Comparison of ENCODE assay signal across 12 cellular contexts in the genomic region with DNA sequence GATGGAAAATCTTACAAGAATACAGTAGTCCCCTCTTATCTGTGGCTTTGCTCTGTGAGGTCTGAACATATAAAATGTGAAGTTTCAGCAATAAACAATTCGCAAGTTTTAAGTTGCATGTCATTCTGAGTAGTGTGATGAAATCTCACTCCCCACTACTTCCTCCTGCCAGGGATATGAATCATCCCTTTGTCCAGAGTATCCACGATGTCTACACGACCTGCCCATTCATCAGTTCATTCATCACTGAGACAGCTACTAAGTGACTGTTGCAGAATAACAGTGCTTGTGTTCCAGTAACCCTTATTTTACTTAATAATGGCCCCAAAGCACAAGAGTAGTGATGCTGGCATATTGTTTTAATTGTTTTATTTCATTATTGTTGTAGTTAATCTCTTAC.
DNase-seq lines count a peak whose midpoint lies in the region; ATAC-seq, FAIRE-seq and TF ChIP-seq lines count a peak whose summit lies in the region.
"Had no signal": no experiment of that assay in that cellular context is flagged by ENCODE, and none has a peak within 500 bp of the region (broad histone marks: within the 10 kb centered on the region; RNA-seq: fewer than 3 reads in every experiment).

No MANE protein-coding gene starts in this region.

- no peak overlapping the region for H3K4ac ChIP-seq in mesenchymal stem cell (ENCODE audit: low read depth in 1 of 2, low read length in 2 of 2)

- H2BK120ac ChIP-seq in mesenchymal stem cell (ENCODE audit: low read depth, low read length): no peak overlapping the region

- no peak overlapping the region for H2BK12ac ChIP-seq in mesenchymal stem cell (ENCODE audit: low read length in 2 of 2)

- H3K9me3 ChIP-seq in mesenchymal stem cell (ENCODE audit: control insufficient read depth, low read length) (no peaks in the 10 kb centered on the region), kidney (ENCODE audit: control insufficient read depth in 1 of 2, low read length in 2 of 2) (no peaks in the 10 kb centered on the region)

- no peak overlapping the region for H2AFZ ChIP-seq in mesenchymal stem cell (ENCODE audit: low read depth, low read length)

- H4K8ac ChIP-seq in mesenchymal stem cell (ENCODE audit: low read length): no peak overlapping the region

- H3K23ac ChIP-seq in mesenchymal stem cell (ENCODE audit: low read length in 2 of 2): no peak overlapping the region

- in situ Hi-C loops in astrocyte of the spinal cord (cut with HindIII; ENCODE audit: low sequenced_read_pairs): no loop called here

- H3K14ac ChIP-seq in mesenchymal stem cell (ENCODE audit: low read length in 2 of 2): no peak overlapping the region

- 0% methylated on average over 3 of the region's 3 CpGs for WGBS in mesenchymal stem cell

- H3K4me1 ChIP-seq in mesenchymal stem cell (ENCODE audit: control insufficient read depth, insufficient read depth, low read depth, low read length) (no peaks in the 10 kb centered on the region), kidney (ENCODE audit: control insufficient read depth in 1 of 2, insufficient read depth in 1 of 2, low read depth in 1 of 2, low read length in 2 of 2) (no peaks in the 10 kb centered on the region)
- H3K4me1 ChIP-seq: left ventricle myocardium inferior had no signal

- intact Hi-C loops in kidney (cut with DNase I): no loop called here

- no peak for TF ChIP-seq CTCF in astrocyte of the spinal cord (IDR thresholded peaks at IDR 0.05; ENCODE audit: low read depth, low read length)
- TF ChIP-seq CTCF in kidney (IDR thresholded peaks at IDR 0.05; ENCODE audit: borderline replicate concordance, extremely low read depth, insufficient read depth): no peak

- H3K79me1 ChIP-seq in mesenchymal stem cell (replicated peaks; ENCODE audit: low read length, poor library complexity, severe bottlenecking): no peaks in the 10 kb centered on the region

- no peak overlapping the region for H2BK5ac ChIP-seq in mesenchymal stem cell (ENCODE audit: low read depth, low read length, poor library complexity, severe bottlenecking)

- DNase-seq in DMS53 (lab: John Stamatoyannopoulos, UW) (peak; percentile 55), NCI-H226 (peak; percentile 96), astrocyte of the spinal cord (ENCODE audit: low read depth, low spot score) (peak; percentile 79), mesenchymal stem cell (peak; percentile 92), NCI-H2029 treated with DMSO at 0.1 percent for 48 hours (lab: John Stamatoyannopoulos, UW) (no peak), kidney (no peak)
- DNase-seq in activated CD8-positive, alpha-beta memory T cell treated with anti-CD3 and anti-CD28 coated beads for 24 hours: no peak
- DNase-seq: effector CD4-positive, alpha-beta T cell; left ventricle myocardium inferior; NCI-H1092 treated with DMSO at 0.1 percent for 48 hours; substantia nigra had no signal

- H2BK15ac ChIP-seq in mesenchymal stem cell (ENCODE audit: low read depth, poor library complexity, severe bottlenecking): no peak overlapping the region

- H3K36me3 ChIP-seq in mesenchymal stem cell (ENCODE audit: control insufficient read depth in 1 of 2, insufficient read depth in 2 of 2, low read depth in 1 of 2, low read length in 2 of 2) (no peaks in the 10 kb centered on the region), kidney (ENCODE audit: control insufficient read depth in 1 of 2, insufficient read depth in 2 of 2, low read length in 2 of 2) (no peaks in the 10 kb centered on the region)
- H3K36me3 ChIP-seq: left ventricle myocardium inferior had no signal

- ATAC-seq in GM19351 (IDR thresholded peaks at IDR 0.05; ENCODE audit: unreplicated experiment): no peak

- H3K27ac ChIP-seq in mesenchymal stem cell (ENCODE audit: low read length, poor library complexity, severe bottlenecking) (peak overlapping the region; percentile 22), kidney (ENCODE audit: low read depth in 2 of 2, low read length in 2 of 2) (no peak overlapping the region)
- H3K27ac ChIP-seq: left ventricle myocardium inferior had no signal

- H4K91ac ChIP-seq in mesenchymal stem cell (ENCODE audit: low read length): no peak overlapping the region

- H3K18ac ChIP-seq in mesenchymal stem cell (ENCODE audit: low read depth in 1 of 2, low read length in 2 of 2): no peak overlapping the region

- H2AK5ac ChIP-seq in mesenchymal stem cell (ENCODE audit: low read length, severe bottlenecking): no peak overlapping the region

- H3K27me3 ChIP-seq in mesenchymal stem cell (ENCODE audit: control insufficient read depth in 1 of 2, insufficient read depth in 1 of 2, low read length in 2 of 2): no peaks in the 10 kb centered on the region

- H3K4me3 ChIP-seq in astrocyte of the spinal cord (ENCODE audit: low read depth, low read length) (no peak overlapping the region), mesenchymal stem cell (ENCODE audit: insufficient read depth in 1 of 2, low read depth in 1 of 2, low read length in 2 of 2) (no peak overlapping the region), kidney (ENCODE audit: low read length in 2 of 2) (no peak overlapping the region)
- H3K4me3 ChIP-seq: left ventricle myocardium inferior had no signal

- peak overlapping the region; percentile 37 for H3K9ac ChIP-seq in mesenchymal stem cell (ENCODE audit: low read length)
- H3K9ac ChIP-seq in kidney (ENCODE audit: low read length in 2 of 2): no peak overlapping the region

- FAIRE-seq in kidney (lab: Jason Lieb, UNC): no peak

- H3K4me2 ChIP-seq in mesenchymal stem cell (ENCODE audit: low read length, poor library complexity, severe bottlenecking): no peak overlapping the region

Comparison
In these comparisons a context has a peak if more than half of its experiments do, and no peak if none do; other contexts are left out.
1. DNase-seq: peak in DMS53 (single experiment), NCI-H226 (single experiment), astrocyte of the spinal cord (single experiment) and mesenchymal stem cell (single experiment); none in activated CD8-positive, alpha-beta memory T cell treated with anti-CD3 and anti-CD28 coated beads for 24 hours (single experiment), NCI-H2029 treated with DMSO at 0.1 percent for 48 hours (single experiment) and kidney (single experiment).